17 cellular contexts compared by ENCODE assay signal in genomic region chr10:120011359-120012132, GRCh38.
DNase-seq lines count a peak whose midpoint lies in the region; ATAC-seq and TF ChIP-seq lines count a peak whose summit lies in the region.
"Had no signal": no experiment of that assay in that cellular context is flagged by ENCODE, and none has a peak within 500 bp of the region (broad histone marks: within the 10 kb centered on the region; RNA-seq: fewer than 3 reads in every experiment).

No MANE protein-coding gene starts in this region.

- H3K4me3 ChIP-seq in HUES64 (ENCODE audit: low read length) (no peak overlapping the region), WERI-Rb-1 (ENCODE audit: low read depth, low read length) (no peak overlapping the region), left ventricle myocardium inferior (no peak overlapping the region)
- H3K4me3 ChIP-seq: K562, thoracic aorta had no signal

- no peaks in the 10 kb centered on the region for H3K9me3 Mint-ChIP-seq in progenitor cell of endocrine pancreas (ENCODE audit: low read depth)
- H3K9me3 Mint-ChIP-seq: immature natural killer cell; T-helper 1 cell treated with Interleukin-12 subunit alpha and Interleukin-12 subunit beta and Interleukin-4 antibody, amounts not matched to agents 30 μg/mL and 1 μg/mL, for 36 hours had no signal

- H3K4me1 ChIP-seq in HUES64 (ENCODE audit: insufficient read depth, low read length) (no peaks in the 10 kb centered on the region; the same call in 1 of the 2 replicates), left ventricle myocardium inferior (no peaks in the 10 kb centered on the region)

- peak overlapping the region; percentile 51 for H3K4me3 Mint-ChIP-seq in progenitor cell of endocrine pancreas (ENCODE audit: low read depth)
- H3K4me3 Mint-ChIP-seq: immature natural killer cell; T-helper 1 cell treated with Interleukin-12 subunit alpha and Interleukin-12 subunit beta and Interleukin-4 antibody, amounts not matched to agents 30 μg/mL and 1 μg/mL, for 36 hours had no signal

- H3K9ac ChIP-seq in HUES64 (ENCODE audit: low read depth, low read length) = peak overlapping the region; percentile 17; the same call in 1 of the 2 replicates

- H3K9me3 ChIP-seq in HUES64 (ENCODE audit: insufficient read depth, low read depth, low read length) = no peaks in the 10 kb centered on the region
- no peaks in the 10 kb centered on the region for H3K9me3 ChIP-seq in WERI-Rb-1 (ENCODE audit: severe bottlenecking)
- no peaks in the 10 kb centered on the region for H3K9me3 ChIP-seq in left ventricle myocardium inferior (replicated peaks)
- H3K9me3 ChIP-seq: thoracic aorta had no signal

- H3K36me3 ChIP-seq in HUES64 (ENCODE audit: insufficient read depth, low read length) (no peaks in the 10 kb centered on the region), WERI-Rb-1 (no peaks in the 10 kb centered on the region), left ventricle myocardium inferior (no peaks in the 10 kb centered on the region)
- H3K36me3 ChIP-seq: thoracic aorta had no signal

- H3K27ac ChIP-seq in HUES64 (ENCODE audit: low read depth, low read length) (no peak overlapping the region), WERI-Rb-1 (no peak overlapping the region), left ventricle myocardium inferior (replicated peaks) (no peak overlapping the region)
- H3K27ac ChIP-seq: thoracic aorta had no signal

- WGBS in HUES64 = 85% methylated on average over 43 of the region's 43 CpGs

- H3K36me3 Mint-ChIP-seq in progenitor cell of endocrine pancreas (ENCODE audit: insufficient read depth) = no peaks in the 10 kb centered on the region
- H3K36me3 Mint-ChIP-seq: immature natural killer cell had no signal

- no peak overlapping the region for H3K27ac Mint-ChIP-seq in progenitor cell of endocrine pancreas
- H3K27ac Mint-ChIP-seq: immature natural killer cell; T-helper 1 cell treated with Interleukin-12 subunit alpha and Interleukin-12 subunit beta and Interleukin-4 antibody, amounts not matched to agents 30 μg/mL and 1 μg/mL, for 36 hours had no signal

- H3K4me1 Mint-ChIP-seq in progenitor cell of endocrine pancreas (ENCODE audit: low read depth) = no peaks in the 10 kb centered on the region
- H3K4me1 Mint-ChIP-seq: immature natural killer cell had no signal

- H3K27me3 ChIP-seq in HUES64 (ENCODE audit: insufficient read depth, low read length) (no peaks in the 10 kb centered on the region), WERI-Rb-1 (ENCODE audit: insufficient read depth, low read depth, severe bottlenecking) (no peaks in the 10 kb centered on the region), left ventricle myocardium inferior (ENCODE audit: low read depth) (peaks cover 85% of the 10 kb centered on the region)

- peaks cover 38% of the 10 kb centered on the region for H3K27me3 Mint-ChIP-seq in progenitor cell of endocrine pancreas

- TF ChIP-seq CTCF in WERI-Rb-1 (IDR thresholded peaks at IDR 0.05; ENCODE audit: low read depth, low read length) (0 out of 2 replicates have a peak, but pooled peaks have one; percentile 12), progenitor cell of endocrine pancreas (IDR thresholded peaks at IDR 0.05; ENCODE audit: unreplicated experiment) (no peak), left ventricle myocardium inferior (IDR thresholded peaks at IDR 0.05; ENCODE audit: borderline replicate concordance) (no peak)

- peak; percentile 12 for DNase-seq in WERI-Rb-1
- DNase-seq in iPS-NIHi7 (ENCODE audit: extremely low spot score) = peak; percentile 43
- DNase-seq in progenitor cell of endocrine pancreas (ENCODE audit: low spot score, unreplicated experiment) = peak; percentile 17
- DNase-seq in left ventricle myocardium inferior = no peak
- DNase-seq in HPDE6-E6E7 (ENCODE audit: extremely low spot score) = no peak
- DNase-seq: activated CD8-positive, alpha-beta memory T cell treated with anti-CD3 and anti-CD28 coated beads for 24 hours; central memory CD4-positive, alpha-beta T cell; foreskin fibroblast; immature natural killer cell; stimulated activated CD4-positive, alpha-beta T cell treated with anti-CD3 and anti-CD28 coated beads, Interleukin-4, amount 100 ng/mL, for 1 hour; stimulated activated CD8-positive, alpha-beta memory T cell treated with anti-CD3 and anti-CD28 coated beads, Interleukin-4, amount 100 ng/mL, for 48 hours had no signal

- intact Hi-C loops in left ventricle myocardium inferior (cut with micrococcal nuclease) = no loop called here

- no peak for ATAC-seq in GM18502 (IDR thresholded peaks at IDR 0.05; ENCODE audit: poor library complexity, unreplicated experiment)
- ATAC-seq: K562, Right ventricle myocardium inferior had no signal

Comparison
In these comparisons a context has a peak if more than half of its experiments do, and no peak if none do; other contexts are left out.
1. DNase-seq: peak in WERI-Rb-1 (single experiment), iPS-NIHi7 (single experiment) and progenitor cell of endocrine pancreas (single experiment); none in left ventricle myocardium inferior (single experiment) and HPDE6-E6E7 (single experiment).